In genomic region chr5:86546050-86546449, GRCh38 we compare ENCODE assay signal across 1 cellular context.
TF ChIP-seq lines count a peak whose summit lies in the region.

No MANE protein-coding gene starts in this region.

TF ChIP-seq in GM23338, 12 proteins besides CTCF, POLR2A, EP300 and RAD21 (continued from another document):
- no peak for TF ChIP-seq ZNF462 (CRISPR knock-in tag; IDR thresholded peaks at IDR 0.05)
- TF ChIP-seq STAT1 (IDR thresholded peaks at IDR 0.05; ENCODE audit: unreplicated experiment) = no peak
